8 cellular contexts compared by ENCODE assay signal in genomic region chr4:79073471-79073870, GRCh38.
"Had no signal": no experiment of that assay in that cellular context is flagged by ENCODE, and none has a peak within 500 bp of the region (broad histone marks: within the 10 kb centered on the region; RNA-seq: fewer than 3 reads in every experiment).

No MANE protein-coding gene starts in this region.

- DNase-seq: GDM1, GF-D8 had no signal

- H3K4me3 ChIP-seq: GM12878 had no signal

- ATAC-seq: GM12878 had no signal

- FAIRE-seq: G401.6, GM12878, GM12891, GM12892, GM18507, GM19239 had no signal
